Comparison of ENCODE assay signal across 19 cellular contexts in the genomic region with DNA sequence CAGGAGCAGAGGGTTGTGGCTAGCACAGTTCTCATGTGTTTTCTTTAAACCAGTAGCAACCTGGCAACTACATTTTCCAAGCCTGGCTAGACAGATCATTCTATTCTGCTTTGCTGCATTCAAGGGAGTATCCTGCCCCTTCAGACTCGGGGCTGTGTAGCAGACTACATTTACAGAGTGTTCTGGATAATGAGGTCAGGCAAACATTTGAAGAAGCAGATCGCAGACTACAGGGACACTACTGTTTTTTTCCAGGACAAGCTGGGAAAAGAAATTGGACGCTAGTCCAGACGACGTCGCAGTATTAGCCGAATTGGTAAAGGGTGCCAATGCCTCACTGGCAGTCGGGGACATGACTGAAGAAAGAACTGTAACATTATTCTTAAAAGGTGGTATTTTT.
DNase-seq lines count a peak whose midpoint lies in the region; ATAC-seq, FAIRE-seq and TF ChIP-seq lines count a peak whose summit lies in the region.
"Had no signal": no experiment of that assay in that cellular context is flagged by ENCODE, and none has a peak within 500 bp of the region (broad histone marks: within the 10 kb centered on the region; RNA-seq: fewer than 3 reads in every experiment).

No MANE protein-coding gene starts in this region.

- H3K36me3 ChIP-seq in right atrium auricular region (no peaks in the 10 kb centered on the region), pancreas (no peaks in the 10 kb centered on the region), MM.1S (replicated peaks; ENCODE audit: insufficient read depth, low read length) (no peaks in the 10 kb centered on the region)

- H3K36me3 Mint-ChIP-seq in activated naive CD4-positive, alpha-beta T cell treated with anti-CD3 and anti-CD28 coated beads, Interleukin-2, amount 50 U/mL, for 72 hours: no peaks in the 10 kb centered on the region
- H3K36me3 Mint-ChIP-seq: CD4-positive, alpha-beta memory T cell had no signal

- H3K27ac ChIP-seq in right atrium auricular region (no peak overlapping the region), pancreas (no peak overlapping the region), MM.1S (ENCODE audit: low read length) (no peak overlapping the region)

- no peaks in the 10 kb centered on the region for H3F3A ChIP-seq in MM.1S (ENCODE audit: insufficient read depth, low read length)

- no peak overlapping the region for H3K9ac ChIP-seq in MM.1S (ENCODE audit: low read length)

- H3K27me3 ChIP-seq in right atrium auricular region: no peaks in the 10 kb centered on the region
- H3K27me3 ChIP-seq in pancreas: no peaks in the 10 kb centered on the region
- no peaks in the 10 kb centered on the region for H3K27me3 ChIP-seq in MM.1S (replicated peaks; ENCODE audit: insufficient read depth, low read length)

- H4K20me1 ChIP-seq in MM.1S (ENCODE audit: insufficient read depth, low read length): no peaks in the 10 kb centered on the region

- FAIRE-seq in pancreas (lab: Jason Lieb, UNC): no peak

- no peak for TF ChIP-seq CTCF in right atrium auricular region (IDR thresholded peaks at IDR 0.05)
- TF ChIP-seq CTCF in pancreas (IDR thresholded peaks at IDR 0.05): no peak
- no peak for TF ChIP-seq CTCF in MM.1S (IDR thresholded peaks at IDR 0.05; ENCODE audit: low read length)

- intact Hi-C loops in Right ventricle myocardium superior (cut with DNase I): no loop called here
- intact Hi-C loops in pancreas (cut with DNase I): no loop called here

- H3K4me2 ChIP-seq in MM.1S (ENCODE audit: low read depth, low read length): no peak overlapping the region
- H3K4me2 ChIP-seq: GM23338 had no signal

- no peaks in the 10 kb centered on the region for H3K9me3 Mint-ChIP-seq in activated naive CD4-positive, alpha-beta T cell treated with anti-CD3 and anti-CD28 coated beads, Interleukin-2, amount 50 U/mL, for 72 hours
- H3K9me3 Mint-ChIP-seq: CD4-positive, alpha-beta memory T cell; GM23338 had no signal

- H3K79me2 ChIP-seq in MM.1S (ENCODE audit: low read length): no peaks in the 10 kb centered on the region

- DNase-seq in Right ventricle myocardium superior: no peak
- DNase-seq in right atrium auricular region (ENCODE audit: low spot score): no peak
- peak; percentile 25 for DNase-seq in inferior parietal cortex (ENCODE audit: extremely low spot score)
- no peak for DNase-seq in pancreas
- DNase-seq in activated naive CD4-positive, alpha-beta T cell treated with anti-CD3 and anti-CD28 coated beads, Interleukin-2, amount 50 U/mL, for 72 hours (ENCODE audit: low spot score in 2 of 2): no peak
- DNase-seq in MM.1S: no peak
- no peak for DNase-seq in GM19238 (ENCODE audit: insufficient read length, low spot score)
- DNase-seq: 8988T; Calu3; CD4-positive, alpha-beta memory T cell; DMS53; KG1; NCI-H1105; NCI-H187; NCI-H226; NCI-H524 treated with DMSO at 0.1 percent for 48 hours had no signal

- H3K9me3 ChIP-seq in right atrium auricular region: no peaks in the 10 kb centered on the region
- no peaks in the 10 kb centered on the region for H3K9me3 ChIP-seq in pancreas
- no peaks in the 10 kb centered on the region for H3K9me3 ChIP-seq in MM.1S (replicated peaks; ENCODE audit: insufficient read depth, low read length)

- H3K9me2 ChIP-seq in MM.1S (replicated peaks; ENCODE audit: insufficient read depth, low read length): no peaks in the 10 kb centered on the region

- H3K4me3 ChIP-seq in right atrium auricular region (no peak overlapping the region), pancreas (no peak overlapping the region), MM.1S (ENCODE audit: low read length) (no peak overlapping the region)
- H3K4me3 ChIP-seq: GM23338 had no signal

- WGBS in pancreas, 2 donors: 72 to 76% methylated on average over 8 of the region's 8 CpGs

- H2AFZ ChIP-seq in MM.1S (ENCODE audit: low read length): no peak overlapping the region
- H2AFZ ChIP-seq: GM23338 had no signal

- ATAC-seq in Right ventricle myocardium superior (ENCODE audit: poor library complexity) (peak; percentile 27), pancreas (peak in 3 of 4 donors; percentile 29 to 86 (median 80)), HG03354 (IDR thresholded peaks at IDR 0.05; ENCODE audit: poor library complexity, severe bottlenecking, unreplicated experiment) (no peak)
- ATAC-seq in activated naive CD4-positive, alpha-beta T cell treated with anti-CD3 and anti-CD28 coated beads, Interleukin-2, amount 50 U/mL, for 72 hours: no peak
- ATAC-seq: GM23338, Panc1 had no signal

- H3K4me1 ChIP-seq in right atrium auricular region: peaks cover 0 to 6% of the 10 kb centered on the region in 2 donors
- peaks cover 0 to 24% (median 11%) of the 10 kb centered on the region in 3 donors for H3K4me1 ChIP-seq in pancreas
- no peaks in the 10 kb centered on the region; the same call in 1 of the 2 replicates for H3K4me1 ChIP-seq in MM.1S (ENCODE audit: low read length)

- no peak overlapping the region for H3K27ac Mint-ChIP-seq in activated naive CD4-positive, alpha-beta T cell treated with anti-CD3 and anti-CD28 coated beads, Interleukin-2, amount 50 U/mL, for 72 hours
- H3K27ac Mint-ChIP-seq: CD4-positive, alpha-beta memory T cell; GM23338 had no signal

Comparison
In these comparisons a context has a peak if more than half of its experiments do, and no peak if none do; other contexts are left out.
1. ATAC-seq: peak in Right ventricle myocardium superior (single experiment) and pancreas (3 of 4); none in activated naive CD4-positive, alpha-beta T cell treated with anti-CD3 and anti-CD28 coated beads, Interleukin-2, amount 50 U/mL, for 72 hours (0 of 2) and HG03354 (single experiment).